In genomic region chr10:6743291-6743849, GRCh38 we compare ENCODE assay signal across 25 cellular contexts.
"Had no signal": no experiment of that assay in that cellular context is flagged by ENCODE, and none has a peak within 500 bp of the region (broad histone marks: within the 10 kb centered on the region; RNA-seq: fewer than 3 reads in every experiment).

No MANE protein-coding gene starts in this region.

- H3K4me1 ChIP-seq: breast epithelium, prostate gland had no signal

- H3K36me3 ChIP-seq: breast epithelium, left ventricle myocardium inferior, neutrophil, ovary, prostate gland, right atrium auricular region, spleen, tibial artery had no signal

- DNase-seq: activated B cell treated with CpG ODN at 0.5 μM for 24 hours; activated CD4-positive, alpha-beta memory T cell treated with anti-CD3 and anti-CD28 coated beads for 36 hours; activated CD4-positive, alpha-beta T cell treated with anti-CD3 and anti-CD28 coated beads for 4 hours; activated naive CD4-positive, alpha-beta T cell treated with Interleukin-2 at 50 U/mL for 16 hours; activated naive CD8-positive, alpha-beta T cell treated with anti-CD3 and anti-CD28 coated beads for 36 hours; activated T-cell treated with anti-CD3 and anti-CD28 coated beads, Interleukin-2, amount 50 U/mL, for 48 hours; amniotic stem cell; cerebellar nuclear complex; endodermal cell; foreskin melanocyte; immature natural killer cell; left ventricle myocardium inferior; ovary; spleen; stimulated activated CD4-positive, alpha-beta T cell treated with anti-CD3 and anti-CD28 coated beads, Interleukin-4, amount 100 ng/mL, for 4 hours; stimulated activated naive CD8-positive, alpha-beta T cell treated with anti-CD3 and anti-CD28 coated beads, Interleukin-15, Interleukin-2, amounts not matched to agents 100 U/mL and 50 U/mL, for 24 hours; substantia nigra; tibial artery had no signal

- H3K4me3 ChIP-seq: breast epithelium, coronary artery, hepatocyte, left ventricle myocardium inferior, ovary, prostate gland, right atrium auricular region, spleen, tibial artery had no signal

- H3K27ac Mint-ChIP-seq: activated B cell treated with CpG ODN at 0.5 μM for 24 hours; activated CD4-positive, alpha-beta memory T cell treated with anti-CD3 and anti-CD28 coated beads for 36 hours; activated naive CD8-positive, alpha-beta T cell treated with anti-CD3 and anti-CD28 coated beads for 36 hours; endodermal cell; immature natural killer cell; natural killer cell treated with Interleukin-12 subunit alpha and Interleukin-12 subunit beta and Interleukin-15 and Interleukin-18, amount 100 ng/mL, for 72 hours had no signal

- H3K27ac ChIP-seq: breast epithelium, coronary artery, hepatocyte, left ventricle myocardium inferior, neutrophil, ovary, prostate gland, right atrium auricular region, spleen, tibial artery had no signal

- H3K79me2 ChIP-seq: hepatocyte had no signal

- H3K36me3 Mint-ChIP-seq: activated CD4-positive, alpha-beta memory T cell treated with anti-CD3 and anti-CD28 coated beads for 36 hours; activated naive CD8-positive, alpha-beta T cell treated with anti-CD3 and anti-CD28 coated beads for 36 hours; immature natural killer cell; natural killer cell treated with Interleukin-12 subunit alpha and Interleukin-12 subunit beta and Interleukin-15 and Interleukin-18, amount 100 ng/mL, for 72 hours had no signal

- H3K4me3 Mint-ChIP-seq: activated B cell treated with CpG ODN at 0.5 μM for 24 hours; activated CD4-positive, alpha-beta memory T cell treated with anti-CD3 and anti-CD28 coated beads for 36 hours; activated naive CD8-positive, alpha-beta T cell treated with anti-CD3 and anti-CD28 coated beads for 36 hours; endodermal cell; immature natural killer cell; natural killer cell treated with Interleukin-12 subunit alpha and Interleukin-12 subunit beta and Interleukin-15 and Interleukin-18, amount 100 ng/mL, for 72 hours had no signal

- H3K9me3 ChIP-seq: breast epithelium, left ventricle myocardium inferior, neutrophil, ovary, prostate gland, right atrium auricular region, spleen, tibial artery had no signal

- H3K27me3 ChIP-seq: breast epithelium, hepatocyte, ovary, right atrium auricular region had no signal

- H3K9me3 Mint-ChIP-seq: activated B cell treated with CpG ODN at 0.5 μM for 24 hours; activated CD4-positive, alpha-beta memory T cell treated with anti-CD3 and anti-CD28 coated beads for 36 hours; activated naive CD8-positive, alpha-beta T cell treated with anti-CD3 and anti-CD28 coated beads for 36 hours; endodermal cell; immature natural killer cell; natural killer cell treated with Interleukin-12 subunit alpha and Interleukin-12 subunit beta and Interleukin-15 and Interleukin-18, amount 100 ng/mL, for 72 hours had no signal

- H3K4me1 Mint-ChIP-seq: activated B cell treated with CpG ODN at 0.5 μM for 24 hours, immature natural killer cell had no signal

- ATAC-seq: natural killer cell treated with Interleukin-12 subunit alpha and Interleukin-12 subunit beta and Interleukin-15 and Interleukin-18, amount 100 ng/mL, for 72 hours; stimulated activated naive CD8-positive, alpha-beta T cell treated with anti-CD3 and anti-CD28 coated beads, Interleukin-15, Interleukin-2, amounts not matched to agents 100 U/mL and 50 U/mL, for 24 hours had no signal

- H2AFZ ChIP-seq: hepatocyte had no signal

- H3K4me2 ChIP-seq: hepatocyte had no signal
